In the genomic region with DNA sequence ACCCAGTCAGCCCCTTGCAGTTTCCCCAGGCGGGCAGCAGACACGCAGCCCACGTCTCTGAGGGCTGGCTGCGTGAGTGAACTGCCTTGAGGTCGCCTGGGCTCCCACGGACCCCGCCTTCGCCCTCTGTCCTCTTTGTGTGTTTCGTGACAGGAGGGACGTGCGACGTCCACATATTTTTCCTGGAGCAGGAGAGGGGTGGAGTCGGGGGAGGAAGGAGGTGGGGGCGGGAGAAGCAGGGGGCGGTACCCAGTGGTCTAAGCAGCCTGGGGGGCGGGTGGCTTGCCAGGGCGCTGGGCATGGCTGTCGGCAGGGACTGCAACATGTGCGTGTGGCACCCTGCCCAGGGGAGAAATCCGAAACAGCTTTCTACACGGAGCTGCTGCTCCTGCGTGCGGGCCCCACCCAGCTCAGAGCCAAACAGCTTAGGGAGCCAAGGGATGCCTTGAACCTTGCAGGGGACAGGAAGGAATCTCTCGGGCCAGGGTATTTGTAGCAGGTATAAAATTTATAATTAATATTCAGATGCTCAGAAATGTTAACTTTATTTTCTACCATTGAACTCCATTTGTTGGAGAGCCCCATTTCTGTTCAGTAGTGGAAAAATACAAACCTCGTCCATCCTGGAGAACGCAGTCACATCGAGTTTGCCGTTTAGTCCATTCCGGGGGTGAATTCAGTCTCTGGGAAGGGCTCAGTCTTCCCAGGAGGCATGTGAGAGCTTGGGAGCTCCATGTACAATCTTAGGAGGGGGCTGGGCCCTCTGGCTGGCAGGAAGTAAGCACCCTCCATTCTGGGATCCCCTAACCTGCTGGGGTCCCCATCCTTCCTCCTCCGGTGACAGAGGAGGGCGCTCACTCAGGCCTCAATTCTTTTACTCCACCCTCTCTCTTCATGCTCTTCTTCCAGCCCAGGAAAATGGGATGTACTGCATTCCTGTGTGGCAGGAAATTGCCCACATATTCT, we compare ENCODE assay signal across 8 cellular contexts.
DNase-seq lines count a peak whose midpoint lies in the region; ATAC-seq and TF ChIP-seq lines count a peak whose summit lies in the region.

No MANE protein-coding gene starts in this region.

- peaks cover 9% of the 10 kb centered on the region for H3K9me3 Mint-ChIP-seq in chondrocyte (ENCODE audit: low read depth)
- no peaks in the 10 kb centered on the region for H3K9me3 Mint-ChIP-seq in stimulated activated naive B cell treated with anti-CD40 and anti-IgM and Interleukin-4, amounts not matched to agents 10 μg/mL and 1 μg/mL and 100 μg/mL, for 72 hours

- no peaks in the 10 kb centered on the region for H3K36me3 Mint-ChIP-seq in chondrocyte (ENCODE audit: low read depth)
- peaks cover 5 to 8% of the 10 kb centered on the region in 2 donors for H3K36me3 Mint-ChIP-seq in stimulated activated naive B cell treated with anti-CD40 and anti-IgM and Interleukin-4, amounts not matched to agents 10 μg/mL and 1 μg/mL and 100 μg/mL, for 72 hours

- H3K4me1 Mint-ChIP-seq in chondrocyte (ENCODE audit: low read depth), result peaks cover 37% of the 10 kb centered on the region
- peaks cover 22 to 42% of the 10 kb centered on the region in 2 donors for H3K4me1 Mint-ChIP-seq in stimulated activated naive B cell treated with anti-CD40 and anti-IgM and Interleukin-4, amounts not matched to agents 10 μg/mL and 1 μg/mL and 100 μg/mL, for 72 hours

- peak overlapping the region; percentile 37 for H3K4me3 Mint-ChIP-seq in chondrocyte (ENCODE audit: unreplicated experiment)
- peak overlapping the region; percentile 69 to 77 for H3K4me3 Mint-ChIP-seq in stimulated activated naive B cell treated with anti-CD40 and anti-IgM and Interleukin-4, amounts not matched to agents 10 μg/mL and 1 μg/mL and 100 μg/mL, for 72 hours

- H3K27me3 Mint-ChIP-seq in chondrocyte (ENCODE audit: low read depth), result no peaks in the 10 kb centered on the region
- peaks cover 4% of the 10 kb centered on the region in 2 donors for H3K27me3 Mint-ChIP-seq in stimulated activated naive B cell treated with anti-CD40 and anti-IgM and Interleukin-4, amounts not matched to agents 10 μg/mL and 1 μg/mL and 100 μg/mL, for 72 hours

- no peak for TF ChIP-seq POLR2A in GM18505 (IDR thresholded peaks at IDR 0.05; ENCODE audit: borderline replicate concordance, extremely low read depth, insufficient read depth, insufficient read length)

- peak; percentile 77 to 82 for ATAC-seq in stimulated activated naive B cell treated with anti-CD40 and anti-IgM and Interleukin-4, amounts not matched to agents 10 μg/mL and 1 μg/mL and 100 μg/mL, for 72 hours (replicated peaks)
- ATAC-seq in GM18505 (IDR thresholded peaks at IDR 0.05; ENCODE audit: unreplicated experiment), result no peak

- DNase-seq in NCI-H82 (lab: John Stamatoyannopoulos, UW) (peak; percentile 74), NCI-H82 treated with DMSO at 0.1 percent for 48 hours (lab: John Stamatoyannopoulos, UW; ENCODE audit: unreplicated experiment) (no peak), NCI-H526 treated with DMSO at 0.1 percent for 48 hours (lab: John Stamatoyannopoulos, UW) (peak; percentile 9), chondrocyte (ENCODE audit: low spot score) (peak; percentile 97), kidney tubule cell (ENCODE audit: low spot score) (peak; percentile 47), NCI-H128 (lab: John Stamatoyannopoulos, UW; ENCODE audit: unreplicated experiment) (no peak)
- no peak for DNase-seq in stimulated activated naive B cell treated with anti-CD40 and anti-IgM and Interleukin-4, amounts not matched to agents 10 μg/mL and 1 μg/mL and 100 μg/mL, for 72 hours

- TF ChIP-seq CTCF in chondrocyte (IDR thresholded peaks at IDR 0.05), result peak; percentile 24

- H3K27ac Mint-ChIP-seq in chondrocyte (ENCODE audit: unreplicated experiment), result peak overlapping the region; percentile 98
- H3K27ac Mint-ChIP-seq in stimulated activated naive B cell treated with anti-CD40 and anti-IgM and Interleukin-4, amounts not matched to agents 10 μg/mL and 1 μg/mL and 100 μg/mL, for 72 hours, result peak overlapping the region; percentile 86

Comparison
In these comparisons a context has a peak if more than half of its experiments do, and no peak if none do; other contexts are left out.
1. DNase-seq: peak in NCI-H82 (single experiment), NCI-H526 treated with DMSO at 0.1 percent for 48 hours (single experiment), chondrocyte (single experiment) and kidney tubule cell (single experiment); none in NCI-H82 treated with DMSO at 0.1 percent for 48 hours (single experiment), stimulated activated naive B cell treated with anti-CD40 and anti-IgM and Interleukin-4, amounts not matched to agents 10 μg/mL and 1 μg/mL and 100 μg/mL, for 72 hours (single experiment) and NCI-H128 (single experiment).